Comparison of ENCODE assay signal across 1 cellular context in genomic region chr2:17916584-17916983, GRCh38.
TF ChIP-seq lines count a peak whose summit lies in the region.

No MANE protein-coding gene starts in this region.

TF ChIP-seq in HEK293T, 16 proteins besides CTCF, POLR2A, EP300 and RAD21 (continued from another document):
- TF ChIP-seq PKNOX1 (IDR thresholded peaks at IDR 0.05) (no peak), CTBP1 (IDR thresholded peaks at IDR 0.05; ENCODE audit: borderline replicate concordance) (no peak), FOXA1 (IDR thresholded peaks at IDR 0.05) (no peak), L3MBTL2 (conservative IDR thresholded peaks at IDR 0.05) (no peak)
TF ChIP-seq in HEK293T: peak in this region for 0.
